1 cellular context compared by ENCODE assay signal in the genomic region with DNA sequence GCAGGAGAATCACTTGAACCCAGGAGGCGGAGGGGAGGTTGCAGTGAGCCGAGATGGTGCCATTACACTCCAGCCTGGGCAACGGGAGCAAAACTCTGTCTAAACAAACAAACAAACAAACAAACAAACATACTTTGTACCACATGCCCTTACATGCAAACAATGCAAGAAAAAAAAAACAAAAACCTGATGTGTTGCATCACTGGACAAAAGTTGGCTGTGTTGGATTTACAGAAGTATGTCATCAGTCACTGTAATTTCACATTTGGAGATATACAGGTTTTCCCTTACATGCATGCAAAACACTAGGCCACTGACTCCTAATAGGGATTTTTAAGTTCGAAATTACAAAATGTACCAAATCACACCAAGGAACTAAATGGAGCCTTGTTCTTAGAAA.
TF ChIP-seq lines count a peak whose summit lies in the region.

No MANE protein-coding gene starts in this region.

TF ChIP-seq in GM23338, 12 proteins besides CTCF, POLR2A, EP300 and RAD21 (continued from another document):
- TF ChIP-seq, protein P1, sequence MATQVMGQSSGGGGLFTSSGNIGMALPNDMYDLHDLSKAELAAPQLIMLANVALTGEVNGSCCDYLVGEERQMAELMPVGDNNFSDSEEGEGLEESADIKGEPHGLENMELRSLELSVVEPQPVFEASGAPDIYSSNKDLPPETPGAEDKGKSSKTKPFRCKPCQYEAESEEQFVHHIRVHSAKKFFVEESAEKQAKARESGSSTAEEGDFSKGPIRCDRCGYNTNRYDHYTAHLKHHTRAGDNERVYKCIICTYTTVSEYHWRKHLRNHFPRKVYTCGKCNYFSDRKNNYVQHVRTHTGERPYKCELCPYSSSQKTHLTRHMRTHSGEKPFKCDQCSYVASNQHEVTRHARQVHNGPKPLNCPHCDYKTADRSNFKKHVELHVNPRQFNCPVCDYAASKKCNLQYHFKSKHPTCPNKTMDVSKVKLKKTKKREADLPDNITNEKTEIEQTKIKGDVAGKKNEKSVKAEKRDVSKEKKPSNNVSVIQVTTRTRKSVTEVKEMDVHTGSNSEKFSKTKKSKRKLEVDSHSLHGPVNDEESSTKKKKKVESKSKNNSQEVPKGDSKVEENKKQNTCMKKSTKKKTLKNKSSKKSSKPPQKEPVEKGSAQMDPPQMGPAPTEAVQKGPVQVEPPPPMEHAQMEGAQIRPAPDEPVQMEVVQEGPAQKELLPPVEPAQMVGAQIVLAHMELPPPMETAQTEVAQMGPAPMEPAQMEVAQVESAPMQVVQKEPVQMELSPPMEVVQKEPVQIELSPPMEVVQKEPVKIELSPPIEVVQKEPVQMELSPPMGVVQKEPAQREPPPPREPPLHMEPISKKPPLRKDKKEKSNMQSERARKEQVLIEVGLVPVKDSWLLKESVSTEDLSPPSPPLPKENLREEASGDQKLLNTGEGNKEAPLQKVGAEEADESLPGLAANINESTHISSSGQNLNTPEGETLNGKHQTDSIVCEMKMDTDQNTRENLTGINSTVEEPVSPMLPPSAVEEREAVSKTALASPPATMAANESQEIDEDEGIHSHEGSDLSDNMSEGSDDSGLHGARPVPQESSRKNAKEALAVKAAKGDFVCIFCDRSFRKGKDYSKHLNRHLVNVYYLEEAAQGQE (IDR thresholded peaks at IDR 0.05; ENCODE audit: unreplicated experiment): no peak
